ENCODE assay signal across 2 cellular contexts in genomic region chr3:51734572-51734907, GRCh38.
TF ChIP-seq lines count a peak whose summit lies in the region.

No MANE protein-coding gene starts in this region.

TF ChIP-seq in HepG2, 621 proteins besides CTCF, POLR2A, EP300 and RAD21:
- TF ChIP-seq RORA (CRISPR knock-in tag; IDR thresholded peaks at IDR 0.05) (no peak), SMC3 (IDR thresholded peaks at IDR 0.05; ENCODE audit: low read length) (no peak), ZNF205 (CRISPR knock-in tag; IDR thresholded peaks at IDR 0.05) (no peak), IKZF4 (CRISPR knock-in tag; IDR thresholded peaks at IDR 0.05; ENCODE audit: borderline replicate concordance, low read depth, not compliant biosample characterization) (no peak), ZZZ3 (CRISPR knock-in tag; IDR thresholded peaks at IDR 0.05; ENCODE audit: borderline replicate concordance) (no peak), ZNF362 (CRISPR knock-in tag; IDR thresholded peaks at IDR 0.05; ENCODE audit: borderline replicate concordance) (peak; percentile 79), SUZ12 (IDR thresholded peaks at IDR 0.05; ENCODE audit: low read depth, low read length) (no peak), ZNF766 (CRISPR knock-in tag; IDR thresholded peaks at IDR 0.05; ENCODE audit: borderline replicate concordance) (no peak), MAFF (IDR thresholded peaks at IDR 0.05; ENCODE audit: low read depth, low read length) (no peak), MIXL1 (CRISPR knock-in tag; IDR thresholded peaks at IDR 0.05) (no peak), SALL2 (CRISPR knock-in tag; IDR thresholded peaks at IDR 0.05) (no peak), HNF4A (CRISPR knock-in tag; IDR thresholded peaks at IDR 0.05) (peak; percentile 13; the same call in 1 of the 2 replicates)
- TF ChIP-seq, protein P1, sequence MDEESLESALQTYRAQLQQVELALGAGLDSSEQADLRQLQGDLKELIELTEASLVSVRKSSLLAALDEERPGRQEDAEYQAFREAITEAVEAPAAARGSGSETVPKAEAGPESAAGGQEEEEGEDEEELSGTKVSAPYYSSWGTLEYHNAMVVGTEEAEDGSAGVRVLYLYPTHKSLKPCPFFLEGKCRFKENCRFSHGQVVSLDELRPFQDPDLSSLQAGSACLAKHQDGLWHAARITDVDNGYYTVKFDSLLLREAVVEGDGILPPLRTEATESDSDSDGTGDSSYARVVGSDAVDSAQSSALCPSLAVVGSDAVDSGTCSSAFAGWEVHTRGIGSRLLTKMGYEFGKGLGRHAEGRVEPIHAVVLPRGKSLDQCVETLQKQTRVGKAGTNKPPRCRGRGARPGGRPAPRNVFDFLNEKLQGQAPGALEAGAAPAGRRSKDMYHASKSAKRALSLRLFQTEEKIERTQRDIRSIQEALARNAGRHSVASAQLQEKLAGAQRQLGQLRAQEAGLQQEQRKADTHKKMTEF (CRISPR knock-in tag; IDR thresholded peaks at IDR 0.05) = no peak
- TF ChIP-seq, protein P2, sequence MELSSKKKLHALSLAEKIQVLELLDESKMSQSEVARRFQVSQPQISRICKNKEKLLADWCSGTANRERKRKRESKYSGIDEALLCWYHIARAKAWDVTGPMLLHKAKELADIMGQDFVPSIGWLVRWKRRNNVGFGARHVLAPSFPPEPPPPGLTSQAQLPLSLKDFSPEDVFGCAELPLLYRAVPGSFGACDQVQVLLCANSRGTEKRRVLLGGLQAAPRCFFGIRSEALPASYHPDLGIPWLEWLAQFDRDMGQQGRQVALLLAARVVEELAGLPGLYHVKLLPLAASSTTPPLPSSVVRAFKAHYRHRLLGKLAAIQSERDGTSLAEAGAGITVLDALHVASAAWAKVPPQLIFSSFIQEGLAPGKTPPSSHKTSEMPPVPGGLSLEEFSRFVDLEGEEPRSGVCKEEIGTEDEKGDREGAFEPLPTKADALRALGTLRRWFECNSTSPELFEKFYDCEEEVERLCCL (CRISPR knock-in tag; IDR thresholded peaks at IDR 0.05; ENCODE audit: borderline replicate concordance) = no peak

TF ChIP-seq in HEK293T, 16 proteins besides CTCF, POLR2A, EP300 and RAD21:
- TF ChIP-seq L3MBTL2 (conservative IDR thresholded peaks at IDR 0.05) (no peak), TARDBP (IDR thresholded peaks at IDR 0.05) (no peak), SP1 (IDR thresholded peaks at IDR 0.05) (no peak), FOXA1 (IDR thresholded peaks at IDR 0.05) (no peak)
